Comparison of ENCODE assay signal across 16 cellular contexts in genomic region chr20:53635189-53635588, GRCh38. TPM values are rescaled to one million over a fixed set of nuclear protein-coding genes. Genes with fewer than 3 reads are reported as not detected.
DNase-seq lines count a peak whose midpoint lies in the region; ATAC-seq and TF ChIP-seq lines count a peak whose summit lies in the region.
"Had no signal": no experiment of that assay in that cellular context is flagged by ENCODE, and none has a peak within 500 bp of the region (broad histone marks: within the 10 kb centered on the region; RNA-seq: fewer than 3 reads in every experiment).

No MANE protein-coding gene starts in this region.

- H3K36me3 ChIP-seq in BLaER1 treated with 17β-estradiol and CSF1 and Interleukin-3, amounts not matched to agents 10 nM and 100 nM, result no peaks in the 10 kb centered on the region

- no peak overlapping the region for H3K4me3 ChIP-seq in BLaER1 treated with 17β-estradiol and CSF1 and Interleukin-3, amounts not matched to agents 10 nM and 100 nM
- H3K4me3 ChIP-seq in HL-60 (replicated peaks; ENCODE audit: insufficient read depth, low read length), result no peak overlapping the region

- peak overlapping the region in 10 of 11 experiments; percentile 2 to 76 (median 46); a peak in 16 of 22 replicates for H3K4me2 ChIP-seq in BLaER1 treated with 17β-estradiol and CSF1 and Interleukin-3, amounts not matched to agents 10 nM and 100 nM

- no peaks in the 10 kb centered on the region for H3K9me3 ChIP-seq in BLaER1 treated with 17β-estradiol and CSF1 and Interleukin-3, amounts not matched to agents 10 nM and 100 nM (replicated peaks in 1 of 11)

- H3K27ac ChIP-seq in BLaER1 treated with 17β-estradiol and CSF1 and Interleukin-3, amounts not matched to agents 10 nM and 100 nM, result peak overlapping the region in 5 of 11 experiments; percentile 5 to 60 (median 14); a peak in 5 of 22 replicates
- peak overlapping the region; percentile 23; the same call in 1 of the 2 replicates for H3K27ac ChIP-seq in HL-60 (replicated peaks)

- no peak overlapping the region for H3K9ac ChIP-seq in BLaER1 treated with 17β-estradiol and CSF1 and Interleukin-3, amounts not matched to agents 10 nM and 100 nM

- ATAC-seq in naive B cell (ENCODE audit: low read depth in 2 of 2), result no peak
- ATAC-seq: activated T-cell treated with anti-CD3 and anti-CD28 coated beads, Interleukin-2, amount 50 U/mL, for 72 hours; Right ventricle myocardium inferior had no signal

- H3K4me1 ChIP-seq in BLaER1 treated with 17β-estradiol and CSF1 and Interleukin-3, amounts not matched to agents 10 nM and 100 nM, result peaks cover 5 to 50% (median 28%) of the 10 kb centered on the region in 10 experiments; a peak in 19 of 20 replicates

- H3K36me3 Mint-ChIP-seq in naive B cell (no peaks in the 10 kb centered on the region), glutamatergic neuron (ENCODE audit: unreplicated experiment) (no peaks in the 10 kb centered on the region)
- H3K36me3 Mint-ChIP-seq: immature natural killer cell had no signal

- H3K27me3 ChIP-seq in BLaER1 treated with 17β-estradiol and CSF1 and Interleukin-3, amounts not matched to agents 10 nM and 100 nM, result no peaks in the 10 kb centered on the region
- no peaks in the 10 kb centered on the region for H3K27me3 ChIP-seq in HL-60 (ENCODE audit: insufficient read depth, poor library complexity, severe bottlenecking)

- DNase-seq in HL-60 (ENCODE audit: low read depth in 1 of 2, low spot score in 1 of 2) (peak in 1 of 2 experiments; percentile 54), UCSD-AML1 (lab: John Stamatoyannopoulos, UW; ENCODE audit: unreplicated experiment) (peak; percentile 19), naive B cell (no peak), nucleus accumbens (lab: John Stamatoyannopoulos, UW) (no peak), NCI-H2107 (lab: John Stamatoyannopoulos, UW) (no peak), DMS153 treated with DMSO at 0.1 percent for 48 hours (lab: John Stamatoyannopoulos, UW; ENCODE audit: unreplicated experiment) (no peak), glutamatergic neuron (no peak)
- DNase-seq: activated T-cell treated with anti-CD3 and anti-CD28 coated beads, Interleukin-2, amount 50 U/mL, for 72 hours; caudate nucleus; effector CD4-positive, alpha-beta T cell; immature natural killer cell; nephron progenitor cell; retina; substantia nigra had no signal

- H3K27me3 Mint-ChIP-seq in naive B cell (no peaks in the 10 kb centered on the region), glutamatergic neuron (ENCODE audit: unreplicated experiment) (peaks cover 4% of the 10 kb centered on the region)

- H4K20me1 ChIP-seq in BLaER1 treated with 17β-estradiol and CSF1 and Interleukin-3, amounts not matched to agents 10 nM and 100 nM, result no peaks in the 10 kb centered on the region

- H3K27ac Mint-ChIP-seq in naive B cell (peak overlapping the region; percentile 21 to 95 (median 78)), glutamatergic neuron (ENCODE audit: unreplicated experiment) (no peak overlapping the region)
- H3K27ac Mint-ChIP-seq: activated T-cell treated with anti-CD3 and anti-CD28 coated beads, Interleukin-2, amount 50 U/mL, for 72 hours; immature natural killer cell had no signal

- H3K4me1 Mint-ChIP-seq in naive B cell (peaks cover 41 to 68% (median 46%) of the 10 kb centered on the region in 3 donors), glutamatergic neuron (ENCODE audit: low read depth, unreplicated experiment) (no peaks in the 10 kb centered on the region)
- H3K4me1 Mint-ChIP-seq: nephron progenitor cell had no signal

- no peak for TF ChIP-seq CTCF in HL-60 (IDR thresholded peaks at IDR 0.05; ENCODE audit: insufficient read depth, low read length)
- TF ChIP-seq CTCF in glutamatergic neuron (IDR thresholded peaks at IDR 0.05; ENCODE audit: partially characterized antibody, unreplicated experiment), result no peak

- H3K4me3 Mint-ChIP-seq in naive B cell (peak overlapping the region in 7 of 8 donors; percentile 35 to 88 (median 56)), glutamatergic neuron (ENCODE audit: unreplicated experiment) (no peak overlapping the region)
- H3K4me3 Mint-ChIP-seq: activated T-cell treated with anti-CD3 and anti-CD28 coated beads, Interleukin-2, amount 50 U/mL, for 72 hours; immature natural killer cell; nephron progenitor cell had no signal

- H3K9me3 Mint-ChIP-seq in naive B cell, result peaks cover 0 to 2% (median 0%) of the 10 kb centered on the region in 7 donors
- peaks cover 3% of the 10 kb centered on the region for H3K9me3 Mint-ChIP-seq in glutamatergic neuron (ENCODE audit: unreplicated experiment)
- H3K9me3 Mint-ChIP-seq: activated T-cell treated with anti-CD3 and anti-CD28 coated beads, Interleukin-2, amount 50 U/mL, for 72 hours; immature natural killer cell; nephron progenitor cell had no signal

RNA-seq across cellular contexts. Expression of gene ZNF217, which starts 41.5 kb away (rescaled TPM):
- polyA plus RNA-seq in naive B cell (ENCODE audit: low read depth in 6 of 6), result 10 to 100 TPM in 5 of 6 donors, 1 to 10 TPM in 1; 8.8 to 31.0 (median 24.7) TPM
- total RNA-seq in glutamatergic neuron (ENCODE audit: unreplicated experiment), result 64.7 TPM
